In the genomic region with DNA sequence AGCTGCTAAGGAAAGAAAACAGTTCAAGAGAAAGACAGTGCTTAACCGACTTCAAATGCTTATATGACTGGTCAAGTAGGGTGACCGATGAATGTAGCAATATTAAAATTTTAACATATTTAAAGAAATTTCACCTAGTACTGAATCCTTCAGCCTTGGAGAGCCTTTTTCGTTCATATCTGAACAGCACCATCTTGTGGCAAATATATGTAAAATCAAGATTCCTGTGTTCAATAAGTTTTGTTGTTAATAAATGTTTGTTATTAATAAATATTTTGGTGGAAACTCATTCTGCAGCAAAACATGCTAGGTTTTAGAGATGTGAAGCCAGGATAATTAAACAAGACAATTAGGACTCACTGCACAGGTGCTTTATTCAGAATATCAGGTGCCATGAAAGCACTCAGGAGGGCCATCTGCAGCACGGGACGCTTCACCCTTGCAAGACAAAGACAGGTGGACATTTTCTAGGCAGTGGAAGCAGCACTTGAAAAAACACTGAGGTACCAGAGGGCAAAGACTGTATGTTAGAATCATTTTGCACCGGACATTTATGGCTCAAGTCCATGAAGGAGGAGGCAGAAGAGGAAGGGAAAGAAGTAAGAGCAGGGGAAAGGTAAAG, we compare ENCODE assay signal across 8 cellular contexts.
DNase-seq lines count a peak whose midpoint lies in the region; ATAC-seq and TF ChIP-seq lines count a peak whose summit lies in the region.

No MANE protein-coding gene starts in this region.

- DNase-seq in DMS53 (lab: John Stamatoyannopoulos, UW) (peak; percentile 62), RWPE2 (ENCODE audit: low spot score) (no peak), foreskin fibroblast (peak in 1 of 2 donors; percentile 69), stromal cell of bone marrow (ENCODE audit: low read depth) (peak; percentile 21)
- DNase-seq in NK-92 treated with Interleukin-12 subunit alpha and Interleukin-12 subunit beta, amount 100 ng/mL, for 24 hours (lab: John Stamatoyannopoulos, UW), result no peak

- no peaks in the 10 kb centered on the region; the same call in 1 of the 2 replicates for H3K36me3 ChIP-seq in RWPE2 (ENCODE audit: low read depth)

- H3K27me3 ChIP-seq in RWPE2 (ENCODE audit: insufficient read depth, poor library complexity, severe bottlenecking), result no peaks in the 10 kb centered on the region

- TF ChIP-seq CTCF in RWPE2 (IDR thresholded peaks at IDR 0.05; ENCODE audit: poor library complexity, severe bottlenecking) (peak; percentile 91), foreskin fibroblast (IDR thresholded peaks at IDR 0.05; ENCODE audit: low read depth, low read length) (peak; percentile 12)

- peaks cover 7% of the 10 kb centered on the region for H3K4me1 ChIP-seq in RWPE2 (ENCODE audit: insufficient read depth, poor library complexity, severe bottlenecking)

- no peak overlapping the region for H3K4me3 ChIP-seq in RWPE2 (ENCODE audit: severe bottlenecking)
- H3K4me3 ChIP-seq in foreskin fibroblast (ENCODE audit: low read depth in 1 of 2, low read length in 2 of 2), result no peak overlapping the region

- no peaks in the 10 kb centered on the region for H3K9me3 ChIP-seq in RWPE2 (ENCODE audit: severe bottlenecking)

- H3K27ac ChIP-seq in RWPE2 (ENCODE audit: poor library complexity, severe bottlenecking), result no peak overlapping the region

- peak; percentile 53 for ATAC-seq in HG03354 (IDR thresholded peaks at IDR 0.05; ENCODE audit: poor library complexity, severe bottlenecking, unreplicated experiment)
- 0 out of 3 replicates have a peak, but pooled peaks have one; percentile 25 for ATAC-seq in RWPE2 (ENCODE audit: low read depth)
- ATAC-seq in HG02678 (IDR thresholded peaks at IDR 0.05; ENCODE audit: unreplicated experiment), result no peak
- ATAC-seq in GM18520 (IDR thresholded peaks at IDR 0.05; ENCODE audit: unreplicated experiment), result no peak

Comparison
In these comparisons a context has a peak if more than half of its experiments do, and no peak if none do; other contexts are left out.
1. DNase-seq: peak in DMS53 (single experiment) and stromal cell of bone marrow (single experiment); none in RWPE2 (single experiment) and NK-92 treated with Interleukin-12 subunit alpha and Interleukin-12 subunit beta, amount 100 ng/mL, for 24 hours (single experiment).
2. ATAC-seq: peak in HG03354 (single experiment) and RWPE2 (single experiment); none in HG02678 (single experiment) and GM18520 (single experiment).